15 cellular contexts compared by ENCODE assay signal in genomic region chr5:32536246-32536645, GRCh38.
"Had no signal": no experiment of that assay in that cellular context is flagged by ENCODE, and none has a peak within 500 bp of the region (broad histone marks: within the 10 kb centered on the region; RNA-seq: fewer than 3 reads in every experiment).

No MANE protein-coding gene starts in this region.

- H3K27ac ChIP-seq: adrenal gland, esophagus squamous epithelium, tibial artery, vagina, WERI-Rb-1 had no signal

- H3K27ac Mint-ChIP-seq: activated naive CD4-positive, alpha-beta T cell treated with anti-CD3 and anti-CD28 coated beads, Interleukin-2, amount 10 ng/mL, durations not matched to agents 7 days and 5 days; naive thymus-derived CD8-positive, alpha-beta T cell had no signal

- H3K9me3 Mint-ChIP-seq: activated naive CD4-positive, alpha-beta T cell treated with anti-CD3 and anti-CD28 coated beads, Interleukin-2, amount 10 ng/mL, durations not matched to agents 7 days and 5 days; activated T-cell treated with anti-CD3 and anti-CD28 coated beads, Interleukin-2, amount 50 U/mL, for 24 hours; naive thymus-derived CD8-positive, alpha-beta T cell had no signal

- H3K9me3 ChIP-seq: adrenal gland, esophagus squamous epithelium, mucosa of descending colon, tibial artery, vagina had no signal

- H3K4me1 ChIP-seq: adrenal gland had no signal

- H3K4me3 ChIP-seq: adrenal gland, esophagus squamous epithelium, mucosa of descending colon, tibial artery, vagina had no signal

- H3K27me3 ChIP-seq: adrenal gland, esophagus squamous epithelium, tibial artery, vagina had no signal

- H3K36me3 ChIP-seq: adrenal gland, esophagus squamous epithelium, tibial artery, vagina, WERI-Rb-1 had no signal

- DNase-seq: activated CD4-positive, alpha-beta T cell treated with anti-CD3 and anti-CD28 coated beads for 48 hours; activated naive CD4-positive, alpha-beta T cell treated with anti-CD3 and anti-CD28 coated beads, Interleukin-2, amount 10 ng/mL, durations not matched to agents 7 days and 5 days; activated T-cell treated with anti-CD3 and anti-CD28 coated beads, Interleukin-2, amount 50 U/mL, for 24 hours; adrenal gland; esophagus squamous epithelium; foreskin fibroblast; left cardiac atrium; mucosa of descending colon; naive thymus-derived CD8-positive, alpha-beta T cell; posterior cingulate gyrus; right cardiac atrium; small intestine; tibial artery; WERI-Rb-1 had no signal

- H3K4me3 Mint-ChIP-seq: activated naive CD4-positive, alpha-beta T cell treated with anti-CD3 and anti-CD28 coated beads, Interleukin-2, amount 10 ng/mL, durations not matched to agents 7 days and 5 days; activated T-cell treated with anti-CD3 and anti-CD28 coated beads, Interleukin-2, amount 50 U/mL, for 24 hours; naive thymus-derived CD8-positive, alpha-beta T cell had no signal

- H3K27me3 Mint-ChIP-seq: activated naive CD4-positive, alpha-beta T cell treated with anti-CD3 and anti-CD28 coated beads, Interleukin-2, amount 10 ng/mL, durations not matched to agents 7 days and 5 days; activated T-cell treated with anti-CD3 and anti-CD28 coated beads, Interleukin-2, amount 50 U/mL, for 24 hours had no signal
